Comparison of ENCODE assay signal across 8 cellular contexts in the genomic region with DNA sequence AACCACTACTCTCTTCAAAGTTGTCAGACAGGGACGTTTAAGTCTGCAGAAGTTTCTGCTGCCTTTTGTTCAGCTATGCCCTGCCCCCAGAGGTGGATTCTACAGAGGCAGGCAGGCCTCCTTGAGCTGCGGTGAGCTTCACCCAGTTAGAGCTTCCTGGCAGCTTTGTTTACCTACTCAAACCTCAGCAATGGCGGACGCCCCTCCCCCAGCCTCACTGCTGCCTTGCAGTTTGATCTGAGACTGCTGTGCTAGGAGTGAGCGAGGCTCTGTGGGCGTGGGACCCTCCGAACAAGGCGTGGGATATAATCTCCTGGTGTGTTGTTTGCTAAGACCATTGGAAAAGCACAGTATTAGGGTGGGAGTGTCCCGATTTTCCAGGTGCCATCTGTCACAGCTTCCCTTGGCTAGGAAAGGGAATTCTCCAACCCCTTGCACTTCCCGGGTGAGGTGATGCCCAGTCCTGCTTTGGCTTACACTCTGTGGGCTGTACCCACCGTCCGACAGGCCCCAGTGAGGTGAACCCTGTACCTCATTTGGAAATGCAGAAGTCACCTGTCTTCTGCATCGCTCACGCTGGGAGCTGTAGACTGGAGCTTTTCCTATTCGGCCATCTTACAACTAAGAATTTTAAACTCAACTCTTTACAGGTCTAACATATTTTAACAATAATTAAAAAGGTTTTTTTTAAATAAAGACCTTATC. TPM values are rescaled to one million over a fixed set of nuclear protein-coding genes. Genes with fewer than 3 reads are reported as not detected.
DNase-seq lines count a peak whose midpoint lies in the region; ATAC-seq and TF ChIP-seq lines count a peak whose summit lies in the region.
"Not testable (repeated sequence)": the region's sequence is repeated elsewhere in the genome, so short reads cannot be mapped to it uniquely, and the experiment has no call there.

No MANE protein-coding gene starts in this region.

- peak overlapping the region; percentile 74 for H3K4me3 Mint-ChIP-seq in CD4-positive, alpha-beta T cell

- H3K4me1 Mint-ChIP-seq in CD4-positive, alpha-beta T cell (ENCODE audit: low read depth), result peaks cover 85% of the 10 kb centered on the region

- H3K9ac ChIP-seq in colonic mucosa (ENCODE audit: low read depth in 2 of 2, low read length in 2 of 2), result not testable (repeated sequence)

- peak; percentile 75 to 88 (median 82) for DNase-seq in CD4-positive, alpha-beta T cell
- peak; percentile 45 for DNase-seq in activated CD4-positive, CD25-positive, alpha-beta regulatory T cell treated with anti-CD3 and anti-CD28 coated beads, Interleukin-2, amount 50 U/mL, for 16 hours (ENCODE audit: low read depth, low spot score)
- peak; percentile 35 to 39 for DNase-seq in activated CD8-positive, alpha-beta memory T cell treated with anti-CD3 and anti-CD28 coated beads for 4 hours (ENCODE audit: low read depth in 2 of 2)
- DNase-seq in activated effector memory CD4-positive, alpha-beta T cell treated with Interleukin-2 at 50 U/mL for 16 hours, result peak; percentile 88
- peak; percentile 40 for DNase-seq in colonic mucosa
- peak; percentile 69 to 78 (median 69) for DNase-seq in mucosa of descending colon
- peak; percentile 44 for DNase-seq in stimulated activated CD4-positive, alpha-beta T cell treated with anti-CD3 and anti-CD28 coated beads, Interleukin-4, amount 100 ng/mL, for 1 hour
- DNase-seq in stimulated activated CD8-positive, alpha-beta memory T cell treated with anti-CD3 and anti-CD28 coated beads, Interleukin-4, amount 100 ng/mL, for 48 hours, result peak; percentile 64

- ATAC-seq in CD4-positive, alpha-beta T cell (ENCODE audit: poor library complexity), result peak; percentile 34
- not testable (repeated sequence) for ATAC-seq in mucosa of descending colon

- peaks cover 87% of the 10 kb centered on the region for H3K36me3 Mint-ChIP-seq in CD4-positive, alpha-beta T cell (ENCODE audit: low read depth)

- H3K4me1 ChIP-seq in colonic mucosa; mucosa of descending colon (ENCODE audit: low read depth): not testable (repeated sequence)

- H3K9me3 ChIP-seq in CD4-positive, alpha-beta T cell (ENCODE audit: control insufficient read depth, low read length), result peaks cover 27% of the 10 kb centered on the region
- H3K9me3 ChIP-seq in colonic mucosa, result not testable (repeated sequence)
- H3K9me3 ChIP-seq in mucosa of descending colon, result peaks cover 19% of the 10 kb centered on the region

- not testable (repeated sequence) for H3K27ac ChIP-seq in CD4-positive, alpha-beta T cell (ENCODE audit: low read depth, low read length); colonic mucosa

- H3K27me3 Mint-ChIP-seq in CD4-positive, alpha-beta T cell, result not testable (repeated sequence)

- H3K4me3 ChIP-seq in colonic mucosa, mucosa of descending colon: not testable (repeated sequence)

- intact Hi-C loops in CD4-positive, alpha-beta T cell (cut with DNase I, micrococcal nuclease), result loop anchor here in 1 of 2 experiments (2.0 kb wide), 1 partner anchor 35 kb away; the partner anchor contains the start of gene PCNX1
- intact Hi-C loops in colonic mucosa (cut with DNase I); mucosa of descending colon (cut with DNase I, micrococcal nuclease): not testable (repeated sequence)

- peak overlapping the region; percentile 96 for H3K27ac Mint-ChIP-seq in CD4-positive, alpha-beta T cell

- H3K9me3 Mint-ChIP-seq in CD4-positive, alpha-beta T cell, result peaks cover 26% of the 10 kb centered on the region

- POLR2A ChIA-PET in CD4-positive, alpha-beta T cell (lab: Charles Lee), result interaction anchor here (0.9 to 2.7 kb wide), 8 partner anchors 9 to 57 kb away, joined by 3 to 43 read pairs (median 4); partner anchors contain the start of gene PCNX1

- H3K27me3 ChIP-seq in CD4-positive, alpha-beta T cell (ENCODE audit: control insufficient read depth, insufficient read depth, low read length); colonic mucosa: not testable (repeated sequence)

- TF ChIP-seq CTCF in CD4-positive, alpha-beta T cell (IDR thresholded peaks at IDR 0.05); colonic mucosa (IDR thresholded peaks at IDR 0.05); mucosa of descending colon (IDR thresholded peaks at IDR 0.05): not testable (repeated sequence)

- H3K36me3 ChIP-seq in colonic mucosa; mucosa of descending colon (ENCODE audit: low read depth): not testable (repeated sequence)

- CTCF ChIA-PET in CD4-positive, alpha-beta T cell (lab: Charles Lee), result interaction anchor here (1.1 to 2.7 kb wide), 4 partner anchors 11 to 124 kb away, joined by 4 to 26 read pairs (median 11); partner anchors contain the start of gene PCNX1

RNA-seq across cellular contexts. Expression of gene PCNX1, which starts 34.5 kb away (rescaled TPM):
- total RNA-seq in CD4-positive, alpha-beta T cell, result 10 to 100 TPM; 87.1 to 87.6 TPM
- total RNA-seq in colonic mucosa (10 to 100 TPM; 18.1 to 26.7 TPM), mucosa of descending colon (10 to 100 TPM; 27.5 to 49.4 (median 33.5) TPM)

Comparison
In these comparisons a context has a peak if more than half of its experiments do, and no peak if none do; other contexts are left out.
1. DNase-seq: peak in every context shown above with its lines; median percentile 88 in activated effector memory CD4-positive, alpha-beta T cell treated with Interleukin-2 at 50 U/mL for 16 hours; 82 in CD4-positive, alpha-beta T cell; 69 in mucosa of descending colon; 64 in stimulated activated CD8-positive, alpha-beta memory T cell treated with anti-CD3 and anti-CD28 coated beads, Interleukin-4, amount 100 ng/mL, for 48 hours; 45 in activated CD4-positive, CD25-positive, alpha-beta regulatory T cell treated with anti-CD3 and anti-CD28 coated beads, Interleukin-2, amount 50 U/mL, for 16 hours; 44 in stimulated activated CD4-positive, alpha-beta T cell treated with anti-CD3 and anti-CD28 coated beads, Interleukin-4, amount 100 ng/mL, for 1 hour; 40 in colonic mucosa; 37 in activated CD8-positive, alpha-beta memory T cell treated with anti-CD3 and anti-CD28 coated beads for 4 hours.